Comparison of ENCODE assay signal across 15 cellular contexts in the genomic region with DNA sequence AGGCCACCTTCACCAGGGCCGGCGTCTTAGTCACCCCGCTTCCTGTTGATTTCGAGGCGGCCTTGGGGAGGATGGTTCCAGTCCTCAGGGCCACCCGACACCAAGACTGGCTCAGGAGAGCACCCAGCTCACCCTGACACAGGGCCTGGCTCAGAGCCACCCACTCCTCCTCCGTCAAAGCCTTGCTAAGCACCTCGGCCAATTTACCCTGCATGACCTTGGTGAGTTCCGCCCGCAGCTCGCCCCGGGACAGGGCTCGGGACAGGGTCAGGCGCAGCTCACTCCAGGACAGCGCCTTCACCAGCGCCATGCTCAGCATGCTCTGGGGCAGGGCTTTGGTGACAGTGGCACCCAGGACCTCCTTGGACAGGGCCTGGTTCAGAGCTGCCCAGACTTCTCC. TPM values are rescaled to one million over a fixed set of nuclear protein-coding genes. Genes with fewer than 3 reads are reported as not detected.
DNase-seq lines count a peak whose midpoint lies in the region; ATAC-seq and TF ChIP-seq lines count a peak whose summit lies in the region.
"Had no signal": no experiment of that assay in that cellular context is flagged by ENCODE, and none has a peak within 500 bp of the region (broad histone marks: within the 10 kb centered on the region; RNA-seq: fewer than 3 reads in every experiment).

No MANE protein-coding gene starts in this region.

- TF ChIP-seq RAD21 in IMR-90 (IDR thresholded peaks at IDR 0.05; ENCODE audit: low read length): no peak

- peak overlapping the region; percentile 21 for H2AFZ ChIP-seq in IMR-90 (replicated peaks; ENCODE audit: low read length, poor library complexity)

- H4K91ac ChIP-seq in IMR-90 (ENCODE audit: insufficient read depth, low read depth, low read length): no peak overlapping the region

- H3K56ac ChIP-seq in IMR-90 (ENCODE audit: extremely low read depth, insufficient read depth, low read length): no peak overlapping the region

- intact Hi-C loops in IMR-90 (cut with micrococcal nuclease): no loop called here

- H3K9me3 Mint-ChIP-seq in naive B cell: no peaks in the 10 kb centered on the region
- H3K9me3 Mint-ChIP-seq in activated T-cell treated with anti-CD3 and anti-CD28 coated beads, Interleukin-2, amount 50 U/mL, for 24 hours: no peaks in the 10 kb centered on the region
- H3K9me3 Mint-ChIP-seq in stimulated activated effector memory CD8-positive, alpha-beta T cell treated with anti-CD3 and anti-CD28 coated beads, Interleukin-12 subunit alpha, Interleukin-12 subunit beta, amount 100 ng/mL, for 72 hours: no peaks in the 10 kb centered on the region
- H3K9me3 Mint-ChIP-seq: CD4-positive, alpha-beta T cell had no signal

- BruUV-seq in IMR-90 (replicated peaks; lab: Mats Ljungman, UMichigan): no TSS peak

- WGBS in IMR-90 (ENCODE audit: extremely low coverage in 2 of 2, insufficient read length in 1 of 2), 2 experiments: 90% methylated on average over 12 of the region's 16 CpGs; no CpG with 5 or more reads in 1 of the 2 experiments

- in situ Hi-C loops in IMR-90 (cut with MboI; ENCODE audit: low sequenced_read_pairs): no loop called here

- H2BK20ac ChIP-seq in IMR-90 (ENCODE audit: low read depth, low read length): no peak overlapping the region

- H3K4me2 ChIP-seq in IMR-90 (ENCODE audit: low read depth, low read length): no peak overlapping the region

- peaks cover 4% of the 10 kb centered on the region for H3K36me3 Mint-ChIP-seq in T-helper 17 cell (ENCODE audit: low read depth)
- peaks cover 0 to 21% of the 10 kb centered on the region in 2 donors for H3K36me3 Mint-ChIP-seq in naive B cell
- peaks cover 15% of the 10 kb centered on the region for H3K36me3 Mint-ChIP-seq in activated T-cell treated with anti-CD3 and anti-CD28 coated beads, Interleukin-2, amount 50 U/mL, for 24 hours (ENCODE audit: low read depth)
- peaks cover 8% of the 10 kb centered on the region for H3K36me3 Mint-ChIP-seq in stimulated activated effector memory CD8-positive, alpha-beta T cell treated with anti-CD3 and anti-CD28 coated beads, Interleukin-12 subunit alpha, Interleukin-12 subunit beta, amount 100 ng/mL, for 72 hours

- no peak overlapping the region for H3K9ac ChIP-seq in IMR-90 (ENCODE audit: low read depth, low read length)

- no peaks in the 10 kb centered on the region for H3K9me3 ChIP-seq in IMR-90 (ENCODE audit: control insufficient read depth, insufficient read depth, low read length)
- no peaks in the 10 kb centered on the region for H3K9me3 ChIP-seq in T-helper 17 cell (ENCODE audit: control insufficient read depth, low read length, poor library complexity, severe bottlenecking)

- H2BK15ac ChIP-seq in IMR-90 (ENCODE audit: low read depth, low read length): no peak overlapping the region

- peaks cover 3% of the 10 kb centered on the region; the same call in 1 of the 2 replicates for H3K9me1 ChIP-seq in IMR-90 (ENCODE audit: insufficient read depth, low read length)

- H3K27me3 Mint-ChIP-seq in T-helper 17 cell: no peaks in the 10 kb centered on the region
- H3K27me3 Mint-ChIP-seq in naive B cell: no peaks in the 10 kb centered on the region
- no peaks in the 10 kb centered on the region for H3K27me3 Mint-ChIP-seq in activated T-cell treated with anti-CD3 and anti-CD28 coated beads, Interleukin-2, amount 50 U/mL, for 24 hours
- H3K27me3 Mint-ChIP-seq: CD4-positive, alpha-beta T cell had no signal

- no peak overlapping the region for H3K23ac ChIP-seq in IMR-90 (ENCODE audit: low read depth, low read length)

- no peak overlapping the region for H4K5ac ChIP-seq in IMR-90 (ENCODE audit: low read depth, low read length)

- ATAC-seq in IMR-90 (ENCODE audit: low read depth) (no peak), T-helper 17 cell (no peak), naive B cell (ENCODE audit: low read depth in 2 of 2) (no peak)
- no peak for ATAC-seq in stimulated activated effector memory CD8-positive, alpha-beta T cell treated with anti-CD3 and anti-CD28 coated beads, Interleukin-12 subunit alpha, Interleukin-12 subunit beta, amount 100 ng/mL, for 72 hours
- ATAC-seq: PC-3 had no signal

- H2AK5ac ChIP-seq in IMR-90 (ENCODE audit: low read depth, low read length): no peak overlapping the region

- H3K18ac ChIP-seq in IMR-90 (ENCODE audit: low read depth, low read length): no peak overlapping the region

- dilution Hi-C loops in IMR-90 (cut with HindIII; ENCODE audit: low sequenced_read_pairs, unreplicated experiment): no loop called here

- H3K79me1 ChIP-seq in IMR-90 (ENCODE audit: low read depth in 1 of 2, low read length in 2 of 2): no peaks in the 10 kb centered on the region

- TF ChIP-seq CTCF in IMR-90 (conservative IDR thresholded peaks at IDR 0.05; ENCODE audit: low read depth, low read length): no peak

- H3K27ac Mint-ChIP-seq in T-helper 17 cell (peak overlapping the region; percentile 57), naive B cell (peak overlapping the region in 3 of 6 donors; percentile 4 to 90 (median 79))
- H3K27ac Mint-ChIP-seq in activated T-cell treated with anti-CD3 and anti-CD28 coated beads, Interleukin-2, amount 50 U/mL, for 24 hours: no peak overlapping the region
- no peak overlapping the region for H3K27ac Mint-ChIP-seq in stimulated activated effector memory CD8-positive, alpha-beta T cell treated with anti-CD3 and anti-CD28 coated beads, Interleukin-12 subunit alpha, Interleukin-12 subunit beta, amount 100 ng/mL, for 72 hours
- H3K27ac Mint-ChIP-seq: CD4-positive, alpha-beta T cell had no signal

- no peak overlapping the region for H3K4me3 Mint-ChIP-seq in T-helper 17 cell
- H3K4me3 Mint-ChIP-seq in naive B cell: peak overlapping the region in 2 of 8 donors; percentile 10 to 36
- no peak overlapping the region for H3K4me3 Mint-ChIP-seq in activated T-cell treated with anti-CD3 and anti-CD28 coated beads, Interleukin-2, amount 50 U/mL, for 24 hours
- H3K4me3 Mint-ChIP-seq in stimulated activated effector memory CD8-positive, alpha-beta T cell treated with anti-CD3 and anti-CD28 coated beads, Interleukin-12 subunit alpha, Interleukin-12 subunit beta, amount 100 ng/mL, for 72 hours: no peak overlapping the region
- H3K4me3 Mint-ChIP-seq: CD4-positive, alpha-beta T cell had no signal

- no peak overlapping the region for H2AK9ac ChIP-seq in IMR-90 (replicated peaks; ENCODE audit: low read depth, low read length, poor library complexity)

- H2BK120ac ChIP-seq in IMR-90 (ENCODE audit: low read depth, low read length): no peak overlapping the region

- no peak overlapping the region for H3K4me3 ChIP-seq in IMR-90 (ENCODE audit: insufficient read depth, low read depth, low read length)

- TF ChIP-seq POLR2A in IMR-90 (IDR thresholded peaks at IDR 0.05; ENCODE audit: low read depth, low read length): no peak

- H3K14ac ChIP-seq in IMR-90 (replicated peaks; ENCODE audit: low read depth, low read length): no peak overlapping the region

- CTCF ChIA-PET in IMR-90 (lab: Yijun Ruan, JAX): no interaction called here

- no peak overlapping the region for H3K27ac ChIP-seq in IMR-90 (ENCODE audit: insufficient read depth, low read length)

- H3K4me1 Mint-ChIP-seq in T-helper 17 cell (peaks cover 12% of the 10 kb centered on the region), naive B cell (peaks cover 24 to 28% (median 26%) of the 10 kb centered on the region in 3 donors)
- no peaks in the 10 kb centered on the region for H3K4me1 Mint-ChIP-seq in activated T-cell treated with anti-CD3 and anti-CD28 coated beads, Interleukin-2, amount 50 U/mL, for 24 hours (ENCODE audit: low read depth)
- H3K4me1 Mint-ChIP-seq in stimulated activated effector memory CD8-positive, alpha-beta T cell treated with anti-CD3 and anti-CD28 coated beads, Interleukin-12 subunit alpha, Interleukin-12 subunit beta, amount 100 ng/mL, for 72 hours: peaks cover 10% of the 10 kb centered on the region

- DNase-seq in IMR-90 (no peak), T-helper 17 cell (no peak), naive B cell (peak; percentile 11), SIG-M5 treated with dmso at 0.1 percent for 504 hours (lab: John Stamatoyannopoulos, UW; ENCODE audit: unreplicated experiment) (no peak)
- DNase-seq in activated T-cell treated with anti-CD3 and anti-CD28 coated beads, Interleukin-2, amount 50 U/mL, for 24 hours: no peak
- DNase-seq in stimulated activated effector memory CD8-positive, alpha-beta T cell treated with anti-CD3 and anti-CD28 coated beads, Interleukin-12 subunit alpha, Interleukin-12 subunit beta, amount 100 ng/mL, for 72 hours (ENCODE audit: low spot score in 2 of 2): no peak
- DNase-seq: CD4-positive, alpha-beta T cell; DMS53; Kasumi-1; MM.1S; NCI-H1092 treated with DMSO at 0.1 percent for 48 hours; NCI-H2081 treated with DMSO at 0.1 percent for 48 hours; NCI-H510A treated with DMSO at 0.1 percent for 48 hours; NCI-H82; PC-3 had no signal

- POLR2A ChIA-PET in IMR-90 (lab: Charles Lee; ENCODE audit: unreplicated experiment): no interaction called here

- H2BK5ac ChIP-seq in IMR-90 (ENCODE audit: low read depth, low read length, poor library complexity, severe bottlenecking): no peak overlapping the region

- peaks cover 4% of the 10 kb centered on the region; the same call in 1 of the 2 replicates for H4K20me1 ChIP-seq in IMR-90 (ENCODE audit: insufficient read depth, low read length)

- no peaks in the 10 kb centered on the region for H3K4me1 ChIP-seq in IMR-90 (ENCODE audit: control insufficient read depth, insufficient read depth, low read length)

- H3K36me3 ChIP-seq in IMR-90 (ENCODE audit: control insufficient read depth, insufficient read depth, low read length): peaks cover 34% of the 10 kb centered on the region

- H3K4ac ChIP-seq in IMR-90 (ENCODE audit: low read depth, low read length): no peak overlapping the region

- H4K8ac ChIP-seq in IMR-90 (ENCODE audit: low read depth in 2 of 2, low read length in 2 of 2): no peak overlapping the region

- no peaks in the 10 kb centered on the region for H3K27me3 ChIP-seq in IMR-90 (ENCODE audit: control insufficient read depth, insufficient read depth, low read length)

RNA-seq across cellular contexts. Expression of a gene that starts 9.8 kb away (rescaled TPM):
- total RNA-seq in IMR-90 (2012; rRNA removed): 0.18 and 0.28 TPM in 2 replicates
- polyA plus RNA-seq in IMR-90 (2012; rRNA removed): 0.60 and 0.67 TPM in 2 replicates
- 0.24 and 0.29 TPM in 2 replicates for polyA plus RNA-seq in IMR-90 (2012; cell fraction: cytosol; rRNA removed)
- polyA plus RNA-seq in IMR-90 (2012; cell fraction: nucleus; rRNA removed; ENCODE audit: low replicate concordance): 6.1 and 10.8 TPM in 2 replicates
- 10 to 100 TPM; 16.5 to 21.9 TPM for total RNA-seq in T-helper 17 cell
- 1 to 10 TPM in 3 of 6 donors, under 1 TPM in 2, not detected in 1; 0.69 to 1.9 (median 1.1) TPM for polyA plus RNA-seq in naive B cell (ENCODE audit: low read depth in 6 of 6)

RNA-seq across cellular contexts. Expression of a gene that starts 17.0 kb away (rescaled TPM):
- total RNA-seq in IMR-90 (2012; rRNA removed) (14.2 and 22.8 TPM in 2 replicates), T-helper 17 cell (1,000 to 10,000 TPM; 1,212 to 1,401 TPM)
- polyA plus RNA-seq in IMR-90 (2012; rRNA removed) (77.2 and 101 TPM in 2 replicates), naive B cell (ENCODE audit: low read depth in 6 of 6) (100 to 1,000 TPM in 4 of 6 donors, 10 to 100 TPM in 2; 46.5 to 325 (median 154) TPM)
- polyA plus RNA-seq in IMR-90 (2012; cell fraction: cytosol; rRNA removed): 57.0 and 329 TPM in 2 replicates
- 200 and 259 TPM in 2 replicates for polyA plus RNA-seq in IMR-90 (2012; cell fraction: nucleus; rRNA removed; ENCODE audit: low replicate concordance)

RNA-seq across cellular contexts. Expression of a gene that starts 38.2 kb away (rescaled TPM):
- total RNA-seq in IMR-90 (2012; rRNA removed) (0.18 TPM in 1 of 2 replicates, not detected in the other), T-helper 17 cell (under 1 TPM in 1 of 2 donors, not detected in 1; 0.31 TPM)
- polyA plus RNA-seq in IMR-90 (2012; rRNA removed) (0.22 and 0.24 TPM in 2 replicates), naive B cell (ENCODE audit: low read depth in 6 of 6) (not detected)
- polyA plus RNA-seq in IMR-90 (2012; cell fraction: cytosol; rRNA removed): 0.30 and 0.40 TPM in 2 replicates
- 3.4 and 5.3 TPM in 2 replicates for polyA plus RNA-seq in IMR-90 (2012; cell fraction: nucleus; rRNA removed; ENCODE audit: low replicate concordance)
- total RNA-seq: CD4-positive, alpha-beta T cell had no signal

RNA-seq across cellular contexts. Expression of a gene that starts 58.4 kb away (rescaled TPM):
- total RNA-seq in IMR-90 (2012; rRNA removed): 44.8 and 88.0 TPM in 2 replicates
- 118 and 157 TPM in 2 replicates for polyA plus RNA-seq in IMR-90 (2012; rRNA removed)
- 210 and 274 TPM in 2 replicates for polyA plus RNA-seq in IMR-90 (2012; cell fraction: cytosol; rRNA removed)
- polyA plus RNA-seq in IMR-90 (2012; cell fraction: nucleus; rRNA removed; ENCODE audit: low replicate concordance): 65.4 and 112 TPM in 2 replicates
- 10 to 100 TPM; 43.3 to 46.6 TPM for total RNA-seq in T-helper 17 cell
- polyA plus RNA-seq in naive B cell (ENCODE audit: low read depth in 6 of 6): 100 to 1,000 TPM; 111 to 157 (median 123) TPM

Comparison
In these comparisons a context has a peak if more than half of its experiments do, and no peak if none do; other contexts are left out.
1. RNA of a gene that starts 9.8 kb away (total RNA-seq): 16.5 to 21.9 TPM in T-helper 17 cell; 0.18 to 0.28 TPM in IMR-90; every median in the first group is over 10 times any median in the second.
2. RNA of a gene that starts 17.0 kb away (total RNA-seq): 1,212 to 1,401 TPM in T-helper 17 cell; 14.2 to 22.8 TPM in IMR-90; every median in the first group is over 10 times any median in the second.